1 cellular context compared by ENCODE assay signal in genomic region chr11:61698173-61698965, GRCh38.
TF ChIP-seq lines count a peak whose summit lies in the region.

No MANE protein-coding gene starts in this region.

TF ChIP-seq in IMR-90, 13 proteins besides CTCF, POLR2A, EP300 and RAD21 (continued from another document):
- TF ChIP-seq ELK1 (IDR thresholded peaks at IDR 0.05; ENCODE audit: borderline replicate concordance, low read depth, low read length) = no peak
- no peak for TF ChIP-seq MXI1 (IDR thresholded peaks at IDR 0.05; ENCODE audit: borderline replicate concordance, low read depth, low read length)
TF ChIP-seq in IMR-90: peak in this region for 0.
